Comparison of ENCODE assay signal across 13 cellular contexts in the genomic region with DNA sequence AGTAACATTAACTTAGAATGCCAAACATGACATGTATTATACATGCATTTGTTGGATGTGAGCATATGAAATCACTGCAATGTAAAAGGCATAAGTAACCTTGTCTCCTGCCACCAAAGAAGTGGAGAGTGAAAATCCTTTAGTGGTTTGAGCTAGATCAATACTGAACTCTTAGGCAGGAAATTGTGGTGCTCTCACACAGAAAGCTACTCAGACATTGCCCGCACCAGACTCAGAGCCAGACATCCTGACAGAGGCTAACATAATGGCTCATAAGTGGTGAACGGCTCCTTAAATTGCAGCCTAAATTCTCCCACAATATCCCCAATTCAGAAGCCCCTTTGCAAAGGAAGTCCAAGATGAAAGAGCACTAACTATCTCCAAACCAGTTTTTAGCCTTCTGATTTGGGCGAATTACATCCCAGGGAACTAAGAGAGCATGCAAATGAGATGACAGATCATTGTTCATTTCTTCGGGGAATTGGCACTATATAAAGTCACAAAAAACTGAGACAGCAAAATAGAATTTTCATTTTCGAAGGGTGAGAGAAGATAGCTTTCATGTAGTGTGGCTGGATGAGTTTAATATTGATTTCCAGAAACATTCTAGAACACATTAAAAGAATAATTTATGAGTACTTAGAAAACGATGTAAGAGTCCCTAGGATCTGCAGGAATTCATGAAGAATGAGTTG.
DNase-seq lines count a peak whose midpoint lies in the region; ATAC-seq and TF ChIP-seq lines count a peak whose summit lies in the region.
"Had no signal": no experiment of that assay in that cellular context is flagged by ENCODE, and none has a peak within 500 bp of the region (broad histone marks: within the 10 kb centered on the region; RNA-seq: fewer than 3 reads in every experiment).

No MANE protein-coding gene starts in this region.

- H3K9me3 Mint-ChIP-seq in CD4-positive, alpha-beta T cell = no peaks in the 10 kb centered on the region
- H3K9me3 Mint-ChIP-seq in activated T-helper 17 cell treated with anti-CD3 and anti-CD28 coated beads, Interleukin-2, amount 50 U/mL, for 72 hours = no peaks in the 10 kb centered on the region

- H3K27me3 Mint-ChIP-seq in CD4-positive, alpha-beta T cell = no peaks in the 10 kb centered on the region
- H3K27me3 Mint-ChIP-seq in activated T-helper 17 cell treated with anti-CD3 and anti-CD28 coated beads, Interleukin-2, amount 50 U/mL, for 72 hours = peaks cover 3% of the 10 kb centered on the region

- CTCF ChIA-PET in CD4-positive, alpha-beta T cell (lab: Charles Lee) = no interaction called here

- ATAC-seq in CD4-positive, alpha-beta T cell (ENCODE audit: poor library complexity) = peak; percentile 56
- ATAC-seq in GM19351 (IDR thresholded peaks at IDR 0.05; ENCODE audit: unreplicated experiment) = peak; percentile 90
- peak; percentile 84 for ATAC-seq in HG03442 (IDR thresholded peaks at IDR 0.05; ENCODE audit: unreplicated experiment)
- peak; percentile 99 for ATAC-seq in activated T-helper 17 cell treated with anti-CD3 and anti-CD28 coated beads, Interleukin-2, amount 50 U/mL, for 72 hours (replicated peaks)
- no peak for ATAC-seq in HG03095 (IDR thresholded peaks at IDR 0.05; ENCODE audit: unreplicated experiment)
- ATAC-seq: esophagus mucosa had no signal

- intact Hi-C loops in CD4-positive, alpha-beta T cell (cut with DNase I, micrococcal nuclease) = no loop called here

- TF ChIP-seq CTCF in CD4-positive, alpha-beta T cell (IDR thresholded peaks at IDR 0.05) = no peak

- peak overlapping the region; percentile 27 for H3K4me3 Mint-ChIP-seq in CD4-positive, alpha-beta T cell
- H3K4me3 Mint-ChIP-seq in activated T-helper 17 cell treated with anti-CD3 and anti-CD28 coated beads, Interleukin-2, amount 50 U/mL, for 72 hours = peak overlapping the region; percentile 57
- H3K4me3 Mint-ChIP-seq: naive B cell had no signal

- no peak overlapping the region for H3K27ac ChIP-seq in CD4-positive, alpha-beta T cell (ENCODE audit: low read depth, low read length)
- H3K27ac ChIP-seq: SK-N-MC had no signal

- POLR2A ChIA-PET in CD4-positive, alpha-beta T cell (lab: Charles Lee) = no interaction called here

- H3K9me3 ChIP-seq in CD4-positive, alpha-beta T cell (ENCODE audit: control insufficient read depth, low read length) = no peaks in the 10 kb centered on the region

- peaks cover 17% of the 10 kb centered on the region for H3K4me1 Mint-ChIP-seq in CD4-positive, alpha-beta T cell (ENCODE audit: low read depth)
- peaks cover 8% of the 10 kb centered on the region for H3K4me1 Mint-ChIP-seq in activated T-helper 17 cell treated with anti-CD3 and anti-CD28 coated beads, Interleukin-2, amount 50 U/mL, for 72 hours
- H3K4me1 Mint-ChIP-seq: naive B cell had no signal

- H3K36me3 Mint-ChIP-seq in CD4-positive, alpha-beta T cell (ENCODE audit: low read depth) = no peaks in the 10 kb centered on the region
- H3K36me3 Mint-ChIP-seq in activated T-helper 17 cell treated with anti-CD3 and anti-CD28 coated beads, Interleukin-2, amount 50 U/mL, for 72 hours (ENCODE audit: low read depth) = no peaks in the 10 kb centered on the region
- H3K36me3 Mint-ChIP-seq: naive B cell had no signal

- no peaks in the 10 kb centered on the region for H3K27me3 ChIP-seq in CD4-positive, alpha-beta T cell (ENCODE audit: control insufficient read depth, insufficient read depth, low read length)

- DNase-seq in CD4-positive, alpha-beta T cell = peak in 1 of 10 experiments; percentile 1
- DNase-seq in OCI-M2 (lab: John Stamatoyannopoulos, UW; ENCODE audit: unreplicated experiment) (no peak), AG08396 (ENCODE audit: low spot score) (no peak), NCI-H1105 treated with DMSO at 0.1 percent for 48 hours (lab: John Stamatoyannopoulos, UW) (no peak)
- DNase-seq: naive B cell; NCI-H510A treated with DMSO at 0.1 percent for 48 hours; stimulated activated CD4-positive, alpha-beta T cell treated with anti-CD3 and anti-CD28 coated beads, Interleukin-12 subunit alpha, Interleukin-12 subunit beta, amount 100 ng/mL, for 4 hours had no signal

- H3K27ac Mint-ChIP-seq in CD4-positive, alpha-beta T cell = no peak overlapping the region
- peak overlapping the region; percentile 77 for H3K27ac Mint-ChIP-seq in activated T-helper 17 cell treated with anti-CD3 and anti-CD28 coated beads, Interleukin-2, amount 50 U/mL, for 72 hours
- H3K27ac Mint-ChIP-seq: naive B cell had no signal
